Comparison of ENCODE assay signal across 1 cellular context in the genomic region with DNA sequence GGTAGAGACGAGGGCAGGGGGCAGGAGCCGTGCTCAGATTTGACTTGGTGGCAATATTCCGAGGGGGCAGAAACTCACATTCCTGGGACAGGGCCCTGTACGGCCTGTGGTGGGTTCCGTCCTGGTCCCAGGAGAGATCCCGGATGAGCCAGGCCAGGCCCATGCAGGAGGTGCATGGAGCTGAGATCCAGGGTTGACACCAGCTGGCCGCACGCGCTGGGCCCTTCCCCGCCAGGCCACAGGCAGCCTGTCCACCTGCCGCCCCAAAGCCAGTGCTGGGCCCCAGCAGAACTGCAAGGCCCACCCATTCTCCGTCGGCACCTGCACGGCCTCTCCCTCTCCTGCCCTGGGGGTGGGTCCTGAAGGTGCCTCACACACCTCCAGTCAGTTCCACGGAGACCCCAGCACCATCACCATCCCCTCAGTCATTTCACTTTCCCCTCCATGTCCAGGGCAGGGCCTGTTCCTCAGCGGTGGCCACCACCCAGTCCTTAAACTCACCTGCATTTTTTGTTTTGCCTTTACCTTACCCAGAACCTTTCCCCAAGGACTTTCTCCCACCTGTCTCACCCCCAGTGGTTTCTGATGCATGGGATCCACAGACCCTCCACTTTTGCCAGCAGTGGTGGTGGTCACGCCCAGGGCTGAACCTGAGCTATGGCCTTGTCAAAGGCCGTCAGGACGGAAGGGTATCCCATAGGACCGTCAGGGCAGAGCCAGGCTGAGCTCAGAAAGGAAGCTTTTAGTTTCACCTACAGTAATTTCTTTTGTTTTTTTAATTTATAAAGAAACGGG.
TF ChIP-seq lines count a peak whose summit lies in the region.

No MANE protein-coding gene starts in this region.

TF ChIP-seq in GM12878, 131 proteins besides CTCF, POLR2A, EP300 and RAD21:
- TF ChIP-seq SIN3A (IDR thresholded peaks at IDR 0.05; ENCODE audit: low read depth, low read length) (no peak), TBL1XR1 (IDR thresholded peaks at IDR 0.05; ENCODE audit: low read depth, low read length) (no peak), NFIC (IDR thresholded peaks at IDR 0.05; ENCODE audit: low read depth, low read length) (no peak), ZNF217 (IDR thresholded peaks at IDR 0.05) (no peak), SMAD1 (IDR thresholded peaks at IDR 0.05; ENCODE audit: low read depth, partially characterized antibody) (no peak), ZNF274 (IDR thresholded peaks at IDR 0.05; ENCODE audit: insufficient read depth, insufficient read length) (no peak)
- TF ChIP-seq, protein P1, sequence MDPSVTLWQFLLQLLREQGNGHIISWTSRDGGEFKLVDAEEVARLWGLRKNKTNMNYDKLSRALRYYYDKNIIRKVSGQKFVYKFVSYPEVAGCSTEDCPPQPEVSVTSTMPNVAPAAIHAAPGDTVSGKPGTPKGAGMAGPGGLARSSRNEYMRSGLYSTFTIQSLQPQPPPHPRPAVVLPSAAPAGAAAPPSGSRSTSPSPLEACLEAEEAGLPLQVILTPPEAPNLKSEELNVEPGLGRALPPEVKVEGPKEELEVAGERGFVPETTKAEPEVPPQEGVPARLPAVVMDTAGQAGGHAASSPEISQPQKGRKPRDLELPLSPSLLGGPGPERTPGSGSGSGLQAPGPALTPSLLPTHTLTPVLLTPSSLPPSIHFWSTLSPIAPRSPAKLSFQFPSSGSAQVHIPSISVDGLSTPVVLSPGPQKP (IDR thresholded peaks at IDR 0.05; ENCODE audit: low read depth, low read length) = no peak
- TF ChIP-seq, protein P2, sequence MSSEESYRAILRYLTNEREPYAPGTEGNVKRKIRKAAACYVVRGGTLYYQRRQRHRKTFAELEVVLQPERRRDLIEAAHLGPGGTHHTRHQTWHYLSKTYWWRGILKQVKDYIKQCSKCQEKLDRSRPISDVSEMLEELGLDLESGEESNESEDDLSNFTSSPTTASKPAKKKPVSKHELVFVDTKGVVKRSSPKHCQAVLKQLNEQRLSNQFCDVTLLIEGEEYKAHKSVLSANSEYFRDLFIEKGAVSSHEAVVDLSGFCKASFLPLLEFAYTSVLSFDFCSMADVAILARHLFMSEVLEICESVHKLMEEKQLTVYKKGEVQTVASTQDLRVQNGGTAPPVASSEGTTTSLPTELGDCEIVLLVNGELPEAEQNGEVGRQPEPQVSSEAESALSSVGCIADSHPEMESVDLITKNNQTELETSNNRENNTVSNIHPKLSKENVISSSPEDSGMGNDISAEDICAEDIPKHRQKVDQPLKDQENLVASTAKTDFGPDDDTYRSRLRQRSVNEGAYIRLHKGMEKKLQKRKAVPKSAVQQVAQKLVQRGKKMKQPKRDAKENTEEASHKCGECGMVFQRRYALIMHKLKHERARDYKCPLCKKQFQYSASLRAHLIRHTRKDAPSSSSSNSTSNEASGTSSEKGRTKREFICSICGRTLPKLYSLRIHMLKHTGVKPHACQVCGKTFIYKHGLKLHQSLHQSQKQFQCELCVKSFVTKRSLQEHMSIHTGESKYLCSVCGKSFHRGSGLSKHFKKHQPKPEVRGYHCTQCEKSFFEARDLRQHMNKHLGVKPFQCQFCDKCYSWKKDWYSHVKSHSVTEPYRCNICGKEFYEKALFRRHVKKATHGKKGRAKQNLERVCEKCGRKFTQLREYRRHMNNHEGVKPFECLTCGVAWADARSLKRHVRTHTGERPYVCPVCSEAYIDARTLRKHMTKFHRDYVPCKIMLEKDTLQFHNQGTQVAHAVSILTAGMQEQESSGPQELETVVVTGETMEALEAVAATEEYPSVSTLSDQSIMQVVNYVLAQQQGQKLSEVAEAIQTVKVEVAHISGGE (CRISPR knock-in tag; IDR thresholded peaks at IDR 0.05) = no peak
